In genomic region chr16:53220585-53220984, GRCh38 we compare ENCODE assay signal across 10 cellular contexts.
DNase-seq lines count a peak whose midpoint lies in the region; ATAC-seq and TF ChIP-seq lines count a peak whose summit lies in the region.
"Had no signal": no experiment of that assay in that cellular context is flagged by ENCODE, and none has a peak within 500 bp of the region (broad histone marks: within the 10 kb centered on the region; RNA-seq: fewer than 3 reads in every experiment).

No MANE protein-coding gene starts in this region.

- H3K4me1 ChIP-seq in BE2C, result peaks cover 3% of the 10 kb centered on the region; the same call in 1 of the 2 replicates

- DNase-seq in BE2C (peak; percentile 13), HFF-Myc (ENCODE audit: extremely low read depth, low read depth) (no peak), cerebellar cortex (ENCODE audit: low spot score) (peak; percentile 42), lung microvascular endothelial cell (ENCODE audit: low read depth in 2 of 2) (peak; percentile 50 to 75), SHP77 treated with DMSO at 0.1 percent for 48 hours (lab: John Stamatoyannopoulos, UW) (no peak)
- DNase-seq in stimulated activated CD4-positive, alpha-beta T cell treated with anti-CD3 and anti-CD28 coated beads, Interleukin-2, amount 100 ng/mL, for 48 hours, result no peak
- DNase-seq in stimulated activated naive CD4-positive, alpha-beta T cell treated with Interleukin-2 at 50 U/mL for 16 hours (lab: John Stamatoyannopoulos, UW), result no peak
- DNase-seq: effector CD4-positive, alpha-beta T cell had no signal

- no peaks in the 10 kb centered on the region for H3K27me3 ChIP-seq in BE2C

- H3K4me3 ChIP-seq in BE2C (ENCODE audit: low read depth, low read length) (no peak overlapping the region), HFF-Myc (replicated peaks; ENCODE audit: low read depth, low read length) (no peak overlapping the region)

- no peaks in the 10 kb centered on the region for H3K9me3 ChIP-seq in BE2C

- ATAC-seq in HG03139 (IDR thresholded peaks at IDR 0.05; ENCODE audit: unreplicated experiment), result no peak
- ATAC-seq: Panc1 had no signal

- peaks cover 24% of the 10 kb centered on the region for H3K36me3 ChIP-seq in BE2C

- TF ChIP-seq CTCF in BE2C (IDR thresholded peaks at IDR 0.05; ENCODE audit: low read depth, low read length) (peak; percentile 42), HFF-Myc (IDR thresholded peaks at IDR 0.05; ENCODE audit: low read depth, low read length, missing control alignments) (peak; percentile 28)

Comparison
In these comparisons a context has a peak if more than half of its experiments do, and no peak if none do; other contexts are left out.
1. DNase-seq: peak in BE2C (single experiment), cerebellar cortex (single experiment) and lung microvascular endothelial cell (2 of 2); none in HFF-Myc (single experiment), stimulated activated CD4-positive, alpha-beta T cell treated with anti-CD3 and anti-CD28 coated beads, Interleukin-2, amount 100 ng/mL, for 48 hours (0 of 2), SHP77 treated with DMSO at 0.1 percent for 48 hours (single experiment) and stimulated activated naive CD4-positive, alpha-beta T cell treated with Interleukin-2 at 50 U/mL for 16 hours (single experiment).